Comparison of ENCODE assay signal across 26 cellular contexts in genomic region chr3:107629556-107629955, GRCh38.
A peak's percentile ranks its signal among the peaks of the same experiment; 100 is the strongest.
DNase-seq lines count a peak whose midpoint lies in the region; ATAC-seq and TF ChIP-seq lines count a peak whose summit lies in the region.
"Had no signal": no experiment of that assay in that cellular context is flagged by ENCODE, and none has a peak within 500 bp of the region (broad histone marks: within the 10 kb centered on the region; RNA-seq: fewer than 3 reads in every experiment).

No MANE protein-coding gene starts in this region.

- H3K23ac ChIP-seq in mesendoderm (ENCODE audit: low read length) = no peak overlapping the region

- H4K5ac ChIP-seq in mesendoderm (ENCODE audit: low read length) = no peak overlapping the region

- no peak overlapping the region for H4K8ac ChIP-seq in mesendoderm (ENCODE audit: low read depth, low read length)

- no peaks in the 10 kb centered on the region for H3K36me3 Mint-ChIP-seq in memory B cell
- H3K36me3 Mint-ChIP-seq: brain had no signal

- no peak for TF ChIP-seq CTCF in astrocyte of the spinal cord (IDR thresholded peaks at IDR 0.05; ENCODE audit: low read depth, low read length)

- no peak overlapping the region for H3K56ac ChIP-seq in mesendoderm (ENCODE audit: low read length)

- H3K27me3 ChIP-seq in mesendoderm (ENCODE audit: insufficient read depth, low read length, poor library complexity) = no peaks in the 10 kb centered on the region
- H3K27me3 ChIP-seq: BE2C, foreskin keratinocyte, MG63 had no signal

- no peak overlapping the region for H3K27ac ChIP-seq in mesendoderm (ENCODE audit: low read depth, low read length)
- H3K27ac ChIP-seq: A549, foreskin keratinocyte, psoas muscle, WERI-Rb-1 had no signal

- H3K27ac Mint-ChIP-seq in memory B cell = peak overlapping the region; percentile 45
- H3K27ac Mint-ChIP-seq: activated CD4-positive, alpha-beta T cell treated with anti-CD3 and anti-CD28 coated beads, Interleukin-2, amount 10 ng/mL, durations not matched to agents 24 days and 14 days; brain had no signal

- peak; percentile 26 for DNase-seq in EH (ENCODE audit: low read depth)
- peak; percentile 47 to 88 for DNase-seq in NOMO-1 (lab: John Stamatoyannopoulos, UW; ENCODE audit: unreplicated experiment in 2 of 2)
- peak; percentile 19 for DNase-seq in astrocyte of the spinal cord (ENCODE audit: low read depth, low spot score)
- DNase-seq in memory B cell (ENCODE audit: low spot score in 2 of 2) = no peak
- no peak for DNase-seq in 8988T
- no peak for DNase-seq in NCI-H187 treated with DMSO at 0.1 percent for 48 hours (lab: John Stamatoyannopoulos, UW)
- DNase-seq in OCI-M2 (lab: John Stamatoyannopoulos, UW; ENCODE audit: unreplicated experiment) = no peak
- DNase-seq in mesendoderm = no peak
- DNase-seq: activated CD4-positive, alpha-beta T cell treated with anti-CD3 and anti-CD28 coated beads, Interleukin-2, amount 10 ng/mL, durations not matched to agents 24 days and 14 days; activated gamma-delta T cell treated with Interleukin-2 at 50 U/mL for 16 hours; activated T-cell treated with anti-CD3 and anti-CD28 coated beads, Interleukin-2, amount 50 U/mL, for 4 hours; foreskin keratinocyte; H7; left cardiac atrium; mammary epithelial cell; MG63; NCI-H1436 treated with DMSO at 0.1 percent for 48 hours; NCI-H446 treated with DMSO at 0.1 percent for 48 hours; psoas muscle; Right ventricle myocardium superior; stimulated activated naive CD8-positive, alpha-beta T cell treated with anti-CD3 and anti-CD28 coated beads, Interleukin-15, Interleukin-2, amounts not matched to agents 100 U/mL and 50 U/mL, for 24 hours; T-helper 9 cell; WERI-Rb-1 had no signal

- no peaks in the 10 kb centered on the region for H3K27me3 Mint-ChIP-seq in memory B cell
- H3K27me3 Mint-ChIP-seq: activated CD4-positive, alpha-beta T cell treated with anti-CD3 and anti-CD28 coated beads, Interleukin-2, amount 10 ng/mL, durations not matched to agents 24 days and 14 days; brain had no signal

- H2BK15ac ChIP-seq in mesendoderm (replicated peaks; ENCODE audit: low read depth) = no peak overlapping the region

- H2BK120ac ChIP-seq in mesendoderm (ENCODE audit: low read depth, low read length) = no peak overlapping the region

- in situ Hi-C loops in astrocyte of the spinal cord (cut with HindIII; ENCODE audit: low sequenced_read_pairs) = no loop called here

- H3K4me3 Mint-ChIP-seq in memory B cell = no peak overlapping the region
- H3K4me3 Mint-ChIP-seq: activated CD4-positive, alpha-beta T cell treated with anti-CD3 and anti-CD28 coated beads, Interleukin-2, amount 10 ng/mL, durations not matched to agents 24 days and 14 days; activated T-cell treated with anti-CD3 and anti-CD28 coated beads, Interleukin-2, amount 50 U/mL, for 4 hours; brain had no signal

- H3K36me3 ChIP-seq in mesendoderm (ENCODE audit: control insufficient read depth, insufficient read depth, low read length) = no peaks in the 10 kb centered on the region
- H3K36me3 ChIP-seq: BE2C, MG63, WERI-Rb-1 had no signal

- H3K9ac ChIP-seq in mesendoderm (ENCODE audit: low read length) = no peak overlapping the region

- ATAC-seq in memory B cell (ENCODE audit: low read depth) = no peak
- ATAC-seq: A549; activated T-cell treated with anti-CD3 and anti-CD28 coated beads, Interleukin-2, amount 50 U/mL, for 4 hours; foreskin keratinocyte; left cardiac atrium; psoas muscle; stimulated activated naive CD8-positive, alpha-beta T cell treated with anti-CD3 and anti-CD28 coated beads, Interleukin-15, Interleukin-2, amounts not matched to agents 100 U/mL and 50 U/mL, for 24 hours had no signal

- H3K79me2 ChIP-seq in mesendoderm (ENCODE audit: control insufficient read depth, insufficient read depth, low read length) = no peaks in the 10 kb centered on the region

- no peak overlapping the region for H2AK5ac ChIP-seq in mesendoderm (ENCODE audit: low read length)

- no peak overlapping the region for H3K4ac ChIP-seq in mesendoderm (ENCODE audit: low read depth, low read length)

- peaks cover 39% of the 10 kb centered on the region for H3K4me1 Mint-ChIP-seq in memory B cell

- no peak overlapping the region for H2BK5ac ChIP-seq in mesendoderm (ENCODE audit: low read length)

- no peaks in the 10 kb centered on the region for H3K9me3 Mint-ChIP-seq in memory B cell
- H3K9me3 Mint-ChIP-seq: activated CD4-positive, alpha-beta T cell treated with anti-CD3 and anti-CD28 coated beads, Interleukin-2, amount 10 ng/mL, durations not matched to agents 24 days and 14 days; activated T-cell treated with anti-CD3 and anti-CD28 coated beads, Interleukin-2, amount 50 U/mL, for 4 hours; brain had no signal

- H3K4me3 ChIP-seq in astrocyte of the spinal cord (ENCODE audit: low read depth, low read length) = no peak overlapping the region
- H3K4me3 ChIP-seq in mesendoderm (ENCODE audit: low read length) = no peak overlapping the region
- H3K4me3 ChIP-seq: A549, MG63, psoas muscle had no signal

- H3K4me2 ChIP-seq in mesendoderm (ENCODE audit: low read length) = no peak overlapping the region
- H3K4me2 ChIP-seq: A549 had no signal

- H3K18ac ChIP-seq in mesendoderm (ENCODE audit: low read length) = no peak overlapping the region

- WGBS in mesendoderm (ENCODE audit: extremely low coverage, insufficient coverage, low lambda C conversion rate) = no CpG with 5 or more reads among the region's 4 CpGs

- peaks cover 8% of the 10 kb centered on the region for H3K4me1 ChIP-seq in mesendoderm (ENCODE audit: control insufficient read depth, low read depth, low read length)
- H3K4me1 ChIP-seq: A549 had no signal

- peaks cover 6% of the 10 kb centered on the region for H3K79me1 ChIP-seq in mesendoderm (ENCODE audit: low read length)

Comparison
In these comparisons a context has a peak if more than half of its experiments do, and no peak if none do; other contexts are left out.
1. DNase-seq: peak in EH (single experiment), NOMO-1 (2 of 2) and astrocyte of the spinal cord (single experiment); none in memory B cell (0 of 2), 8988T (single experiment), NCI-H187 treated with DMSO at 0.1 percent for 48 hours (single experiment), OCI-M2 (single experiment) and mesendoderm (single experiment).